Comparison of ENCODE assay signal across 5 cellular contexts in the genomic region with DNA sequence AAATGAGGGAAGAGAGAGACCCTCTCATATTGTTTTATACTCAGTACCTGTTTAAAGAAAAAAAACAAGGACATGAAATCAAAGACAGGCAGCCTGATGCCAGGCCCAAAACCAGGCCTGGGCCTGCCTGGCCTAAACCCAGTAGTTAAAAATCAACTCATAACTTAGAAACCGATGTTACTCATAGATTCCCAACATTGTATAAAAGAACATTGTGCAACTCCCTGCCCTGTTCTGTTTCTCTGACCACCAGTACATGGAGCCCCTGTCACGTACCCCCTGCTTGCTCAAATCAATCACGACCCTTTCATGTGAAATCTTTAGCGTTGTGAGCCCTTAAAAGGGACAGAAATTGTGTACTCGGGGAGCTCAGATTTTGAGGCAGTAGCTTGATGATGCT.
DNase-seq lines count a peak whose midpoint lies in the region; ATAC-seq, FAIRE-seq and TF ChIP-seq lines count a peak whose summit lies in the region.
"Not testable (repeated sequence)": the region's sequence is repeated elsewhere in the genome, so short reads cannot be mapped to it uniquely, and the experiment has no call there.

No MANE protein-coding gene starts in this region.

- H2AFZ ChIP-seq in GM12878 (ENCODE audit: control insufficient read depth, low read depth, low read length): not testable (repeated sequence)

- in situ Hi-C loops in GM12878 (cut with MboI): not testable (repeated sequence)

- H4K5ac ChIP-seq in mesendoderm (ENCODE audit: low read length): not testable (repeated sequence)

- H2BK120ac ChIP-seq in mesendoderm (ENCODE audit: low read depth, low read length): not testable (repeated sequence)

- not testable (repeated sequence) for H3K9ac ChIP-seq in GM12878 (ENCODE audit: control insufficient read depth, insufficient read depth, low read length); mesendoderm (ENCODE audit: low read length)

- 94% methylated on average over 5 of the region's 5 CpGs for WGBS in GM12878 (ENCODE audit: insufficient coverage, insufficient replicate concordance, low lambda C conversion rate, missing lambda C conversion rate)
- WGBS in mesendoderm (ENCODE audit: extremely low coverage, insufficient coverage, low lambda C conversion rate): no CpG with 5 or more reads among the region's 5 CpGs

- not testable (repeated sequence) for H3K79me2 ChIP-seq in GM12878 (ENCODE audit: control insufficient read depth, insufficient read depth, low read length); mesendoderm (ENCODE audit: control insufficient read depth, insufficient read depth, low read length)

- H4K20me1 ChIP-seq in GM12878 (ENCODE audit: control insufficient read depth, insufficient read depth): not testable (repeated sequence)

- not testable (repeated sequence) for H3K27me3 ChIP-seq in GM12878 (replicated peaks in 1 of 2; ENCODE audit: control insufficient read depth in 2 of 2, insufficient read depth in 2 of 2, low read length in 1 of 2); mesendoderm (ENCODE audit: insufficient read depth, low read length, poor library complexity)

- H3K4ac ChIP-seq in mesendoderm (ENCODE audit: low read depth, low read length): peak overlapping the region; percentile 31

- not testable (repeated sequence) for H2AK5ac ChIP-seq in mesendoderm (ENCODE audit: low read length)

- H3K56ac ChIP-seq in mesendoderm (ENCODE audit: low read length): not testable (repeated sequence)

- peak; percentile 53 for DNase-seq in RCC 7860 (ENCODE audit: low spot score)
- not testable (repeated sequence) for DNase-seq in GM12878 (ENCODE audit: low read depth, low spot score); epithelial cell of proximal tubule (ENCODE audit: low read depth); mesendoderm
- DNase-seq in kidney tubule cell (ENCODE audit: low spot score): peak; percentile 49

- POLR2A ChIA-PET in GM12878 (lab: Charles Lee): not testable (repeated sequence)

- not testable (repeated sequence) for H2BK15ac ChIP-seq in mesendoderm (replicated peaks; ENCODE audit: low read depth)

- H4K8ac ChIP-seq in mesendoderm (ENCODE audit: low read depth, low read length): not testable (repeated sequence)

- 0 out of 3 replicates have a peak, but pooled peaks have one; percentile 7 for ATAC-seq in GM12878

- CTCF ChIA-PET in GM12878 (lab: Yijun Ruan, JAX): interaction anchor here (0.7 kb wide), 1 partner anchor 10 kb away, joined by 3 read pairs; no protein-coding TSS in a partner anchor

- not testable (repeated sequence) for H3K23ac ChIP-seq in mesendoderm (ENCODE audit: low read length)

- not testable (repeated sequence) for H3K27ac ChIP-seq in GM12878 (ENCODE audit: control insufficient read depth, insufficient read depth); mesendoderm (ENCODE audit: low read depth, low read length)

- not testable (repeated sequence) for H3K79me1 ChIP-seq in mesendoderm (ENCODE audit: low read length)

- not testable (repeated sequence) for H3K4me3 ChIP-seq in GM12878; mesendoderm (ENCODE audit: low read length)
- H3K4me3 ChIP-seq in epithelial cell of proximal tubule (ENCODE audit: low read depth, low read length): peak overlapping the region; percentile 15

- H3K18ac ChIP-seq in mesendoderm (ENCODE audit: low read length): not testable (repeated sequence)

- H3K36me3 ChIP-seq in GM12878 (ENCODE audit: control insufficient read depth in 2 of 2, insufficient read depth in 2 of 2, low read length in 1 of 2); mesendoderm (ENCODE audit: control insufficient read depth, insufficient read depth, low read length): not testable (repeated sequence)

- not testable (repeated sequence) for TF ChIP-seq RAD21 in GM12878 (IDR thresholded peaks at IDR 0.05; ENCODE audit: insufficient read depth, low read depth, low read length)

- FAIRE-seq in RCC 7860 (lab: Jason Lieb, UNC): peak; percentile 90
- FAIRE-seq in GM12878 (lab: Jason Lieb, UNC): not testable (repeated sequence)

- H3K4me1 ChIP-seq in GM12878 (ENCODE audit: control insufficient read depth, insufficient read depth, low read length); mesendoderm (ENCODE audit: control insufficient read depth, low read depth, low read length): not testable (repeated sequence)

- not testable (repeated sequence) for H2BK5ac ChIP-seq in mesendoderm (ENCODE audit: low read length)

- TF ChIP-seq POLR2A in GM12878 (IDR thresholded peaks at IDR 0.05; ENCODE audit: low read depth, low read length): not testable (repeated sequence)

- SMC1A ChIA-PET in GM12878 (lab: Charles Lee; ENCODE audit: uncharacterized antibody, unreplicated experiment): interaction anchor here (0.7 kb wide), 1 partner anchor 12 kb away, joined by 6 read pairs; no protein-coding TSS in a partner anchor

- intact Hi-C loops in GM12878 (cut with micrococcal nuclease; ENCODE audit: unreplicated experiment): not testable (repeated sequence)

- H3K9me3 ChIP-seq in GM12878 (replicated peaks; ENCODE audit: control insufficient read depth, insufficient read depth, low read length): not testable (repeated sequence)

- not testable (repeated sequence) for H3K4me2 ChIP-seq in GM12878 (ENCODE audit: control insufficient read depth, insufficient read depth); mesendoderm (ENCODE audit: low read length)

- TF ChIP-seq EP300 in GM12878 (IDR thresholded peaks at IDR 0.05; ENCODE audit: borderline replicate concordance in 1 of 2, control insufficient read depth in 1 of 2, low read depth in 2 of 2, low read length in 2 of 2): not testable (repeated sequence)

- BruUV-seq in GM12878 (replicated peaks; lab: Mats Ljungman, UMichigan): not testable (repeated sequence)

- TF ChIP-seq CTCF in GM12878 (IDR thresholded peaks at IDR 0.05 in 2 of 3, conservative IDR thresholded peaks at IDR 0.05 in 1 of 3; ENCODE audit: control insufficient read depth in 2 of 3, extremely low read depth in 1 of 3, insufficient read depth in 1 of 3, low read depth in 3 of 3, low read length in 3 of 3); epithelial cell of proximal tubule (conservative IDR thresholded peaks at IDR 0.05; ENCODE audit: low read depth, low read length): not testable (repeated sequence)

- RAD21 ChIA-PET in GM12878 (lab: Charles Lee; ENCODE audit: unreplicated experiment): interaction anchor here (0.6 kb wide), 1 partner anchor 9 kb away, joined by 3 read pairs; no protein-coding TSS in a partner anchor
